9 cellular contexts compared by ENCODE assay signal in the genomic region with DNA sequence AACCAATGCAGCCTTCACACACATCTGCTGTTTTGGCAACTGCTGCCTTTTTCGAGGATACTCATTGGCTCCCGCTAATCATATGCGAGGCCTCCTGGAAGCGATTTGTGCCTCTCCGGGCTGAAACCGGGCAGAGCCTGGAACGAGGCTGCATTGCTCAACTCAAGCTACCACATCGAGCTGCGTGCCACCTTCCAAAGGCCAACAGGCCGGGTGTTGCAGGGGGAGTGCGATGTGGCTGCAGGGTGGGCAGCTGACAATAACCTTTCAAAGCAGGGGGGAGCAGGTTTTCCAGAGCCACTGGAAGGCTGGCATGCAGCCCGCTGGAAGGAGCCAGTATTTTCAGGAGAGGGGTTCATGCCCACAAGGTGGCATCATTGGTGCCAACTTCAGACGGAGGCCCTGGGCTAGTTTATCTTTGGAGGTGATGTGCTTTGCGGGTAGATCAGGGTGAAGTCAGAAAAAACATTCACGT.
DNase-seq lines count a peak whose midpoint lies in the region; ATAC-seq and TF ChIP-seq lines count a peak whose summit lies in the region.
"Had no signal": no experiment of that assay in that cellular context is flagged by ENCODE, and none has a peak within 500 bp of the region (broad histone marks: within the 10 kb centered on the region; RNA-seq: fewer than 3 reads in every experiment).

No MANE protein-coding gene starts in this region.

- H4K20me1 ChIP-seq in MM.1S (ENCODE audit: insufficient read depth, low read length) = no peaks in the 10 kb centered on the region

- H3K9me2 ChIP-seq in MM.1S (replicated peaks; ENCODE audit: insufficient read depth, low read length) = no peaks in the 10 kb centered on the region

- no peaks in the 10 kb centered on the region for H3K36me3 ChIP-seq in MM.1S (replicated peaks; ENCODE audit: insufficient read depth, low read length)
- H3K36me3 ChIP-seq in WERI-Rb-1 = no peaks in the 10 kb centered on the region
- no peaks in the 10 kb centered on the region for H3K36me3 ChIP-seq in prostate gland

- H3K4me3 ChIP-seq in MM.1S (ENCODE audit: low read length) (no peak overlapping the region), WERI-Rb-1 (ENCODE audit: low read depth, low read length) (no peak overlapping the region), prostate gland (no peak overlapping the region)

- H3K27ac ChIP-seq in MM.1S (ENCODE audit: low read length) (no peak overlapping the region), WERI-Rb-1 (no peak overlapping the region), prostate gland (no peak overlapping the region)

- no peaks in the 10 kb centered on the region for H3F3A ChIP-seq in MM.1S (ENCODE audit: insufficient read depth, low read length)

- intact Hi-C loops in prostate gland (cut with DNase I) = no loop called here

- no peaks in the 10 kb centered on the region for H3K79me2 ChIP-seq in MM.1S (ENCODE audit: low read length)

- WGBS in prostate gland = 70% methylated on average over 15 of the region's 15 CpGs

- no peak overlapping the region for H3K9ac ChIP-seq in MM.1S (ENCODE audit: low read length)

- H2AFZ ChIP-seq in MM.1S (ENCODE audit: low read length) = peak overlapping the region; percentile 37

- H3K4me1 ChIP-seq in MM.1S (ENCODE audit: low read length) (peaks cover 7% of the 10 kb centered on the region; the same call in 1 of the 2 replicates), prostate gland (replicated peaks) (no peaks in the 10 kb centered on the region)

- H3K9me3 ChIP-seq in MM.1S (replicated peaks; ENCODE audit: insufficient read depth, low read length) (no peaks in the 10 kb centered on the region), WERI-Rb-1 (ENCODE audit: severe bottlenecking) (no peaks in the 10 kb centered on the region), prostate gland (no peaks in the 10 kb centered on the region)

- H3K27me3 ChIP-seq in MM.1S (replicated peaks; ENCODE audit: insufficient read depth, low read length) = no peaks in the 10 kb centered on the region
- H3K27me3 ChIP-seq in WERI-Rb-1 (ENCODE audit: insufficient read depth, low read depth, severe bottlenecking) = no peaks in the 10 kb centered on the region
- H3K27me3 ChIP-seq in prostate gland (replicated peaks; ENCODE audit: insufficient read depth) = no peaks in the 10 kb centered on the region

- TF ChIP-seq CTCF in MM.1S (IDR thresholded peaks at IDR 0.05; ENCODE audit: low read length) = peak; percentile 75
- peak; percentile 14; the same call in 1 of the 2 replicates for TF ChIP-seq CTCF in WERI-Rb-1 (IDR thresholded peaks at IDR 0.05; ENCODE audit: low read depth, low read length)
- peak in 2 of 4 experiments; percentile 25 for TF ChIP-seq CTCF in prostate gland (IDR thresholded peaks at IDR 0.05)

- H3K4me2 ChIP-seq in MM.1S (ENCODE audit: low read depth, low read length) = peak overlapping the region; percentile 78

- DNase-seq in DMS114 treated with DMSO at 0.1 percent for 48 hours (lab: John Stamatoyannopoulos, UW; ENCODE audit: unreplicated experiment) (peak; percentile 5), MM.1S (peak; percentile 73), WERI-Rb-1 (no peak), occipital lobe (lab: John Stamatoyannopoulos, UW) (peak; percentile 48), NCI-H1930 (lab: John Stamatoyannopoulos, UW) (no peak), prostate gland (ENCODE audit: low spot score) (no peak)
- peak; percentile 42 for DNase-seq in effector CD4-positive, alpha-beta T cell
- DNase-seq: activated B cell treated with CpG ODN at 0.5 μM for 24 hours had no signal

- no peak for TF ChIP-seq POLR2A in prostate gland (IDR thresholded peaks at IDR 0.05)

- no peak for ATAC-seq in HG02763 (IDR thresholded peaks at IDR 0.05; ENCODE audit: unreplicated experiment)

Comparison
In these comparisons a context has a peak if more than half of its experiments do, and no peak if none do; other contexts are left out.
1. DNase-seq: peak in DMS114 treated with DMSO at 0.1 percent for 48 hours (single experiment), MM.1S (single experiment), effector CD4-positive, alpha-beta T cell (single experiment) and occipital lobe (single experiment); none in WERI-Rb-1 (single experiment), NCI-H1930 (0 of 2) and prostate gland (single experiment).